ENCODE assay signal across 8 cellular contexts in genomic region chr2:197168705-197169104, GRCh38.
DNase-seq lines count a peak whose midpoint lies in the region; ATAC-seq and TF ChIP-seq lines count a peak whose summit lies in the region.

No MANE protein-coding gene starts in this region.

- H4K12ac ChIP-seq in trophoblast cell (ENCODE audit: low read depth, low read length) = no peak overlapping the region

- H3K4me3 ChIP-seq in PC-3 (ENCODE audit: low read length) (no peak overlapping the region), trophoblast cell (ENCODE audit: low read depth, low read length) (no peak overlapping the region), upper lobe of left lung (no peak overlapping the region)

- H3K9me2 ChIP-seq in PC-3 (replicated peaks; ENCODE audit: low read length) = no peaks in the 10 kb centered on the region

- no peak overlapping the region for H2AK5ac ChIP-seq in trophoblast cell (ENCODE audit: low read length)

- H2BK12ac ChIP-seq in trophoblast cell (ENCODE audit: low read length) = no peak overlapping the region

- no peak overlapping the region for H3K18ac ChIP-seq in trophoblast cell (ENCODE audit: low read length)

- H3K23ac ChIP-seq in trophoblast cell (ENCODE audit: low read length) = no peak overlapping the region

- H2BK120ac ChIP-seq in trophoblast cell (ENCODE audit: insufficient read depth, low read length, poor library complexity) = no peak overlapping the region

- peak; percentile 72 for ATAC-seq in GM18870 (IDR thresholded peaks at IDR 0.05; ENCODE audit: unreplicated experiment)
- peak; percentile 90 for ATAC-seq in HG03354 (IDR thresholded peaks at IDR 0.05; ENCODE audit: poor library complexity, severe bottlenecking, unreplicated experiment)
- peak; percentile 67 for ATAC-seq in PC-3
- peak; percentile 72 to 74 for ATAC-seq in upper lobe of left lung (ENCODE audit: low FRiP score in 2 of 2)

- no TSS peak for BruUV-seq in PC-3 (replicated peaks; lab: Mats Ljungman, UMichigan)

- TF ChIP-seq CTCF in PC-3 (conservative IDR thresholded peaks at IDR 0.05; ENCODE audit: low read depth, low read length) (peak; percentile 86), upper lobe of left lung (IDR thresholded peaks at IDR 0.05) (peak; percentile 26 to 57 (median 48))

- H3K4me1 ChIP-seq in PC-3 (ENCODE audit: insufficient read depth, low read length) (peaks cover 14% of the 10 kb centered on the region), trophoblast cell (ENCODE audit: control insufficient read depth in 1 of 2, insufficient read depth in 2 of 2, low read length in 2 of 2) (peaks cover 6 to 7% of the 10 kb centered on the region in 2 experiments), upper lobe of left lung (peaks cover 0 to 19% (median 6%) of the 10 kb centered on the region in 4 donors)

- no CpG with 5 or more reads among the region's 5 CpGs for WGBS in trophoblast cell (ENCODE audit: extremely low coverage, insufficient coverage, insufficient read length)
- 39 to 52% methylated on average over 5 of the region's 5 CpGs for WGBS in upper lobe of left lung, 2 donors

- no peaks in the 10 kb centered on the region for H3F3A ChIP-seq in PC-3 (ENCODE audit: low read length, unreplicated experiment)

- no peaks in the 10 kb centered on the region for H3K9me3 ChIP-seq in PC-3 (ENCODE audit: low read length)
- H3K9me3 ChIP-seq in trophoblast cell (ENCODE audit: insufficient read depth, low read depth, low read length) = no peaks in the 10 kb centered on the region
- H3K9me3 ChIP-seq in upper lobe of left lung = no peaks in the 10 kb centered on the region

- H2AFZ ChIP-seq in PC-3 (ENCODE audit: low read length) = no peak overlapping the region
- H2AFZ ChIP-seq in trophoblast cell (ENCODE audit: insufficient read depth, low read length, poor library complexity) = no peak overlapping the region

- POLR2A ChIA-PET in PC-3 (lab: Charles Lee; ENCODE audit: unreplicated experiment) = no interaction called here

- CTCF ChIA-PET in PC-3 (lab: Charles Lee) = interaction anchor here (1.1 kb wide), 1 partner anchor 119 kb away, joined by 4 read pairs; no protein-coding TSS in a partner anchor

- TF ChIP-seq EP300 in upper lobe of left lung (IDR thresholded peaks at IDR 0.05) = no peak

- H3K27me3 ChIP-seq in PC-3 (ENCODE audit: low read length) (no peaks in the 10 kb centered on the region), trophoblast cell (ENCODE audit: insufficient read depth, low read length) (no peaks in the 10 kb centered on the region), upper lobe of left lung (no peaks in the 10 kb centered on the region)

- no peak overlapping the region for H4K91ac ChIP-seq in trophoblast cell (ENCODE audit: low read depth, low read length)

- H4K8ac ChIP-seq in trophoblast cell (ENCODE audit: low read depth, low read length) = no peak overlapping the region

- H3K4ac ChIP-seq in trophoblast cell (ENCODE audit: low read depth, low read length) = no peak overlapping the region

- TF ChIP-seq POLR2A in upper lobe of left lung (IDR thresholded peaks at IDR 0.05) = no peak

- no peak overlapping the region for H3K9ac ChIP-seq in PC-3 (ENCODE audit: low read length)
- no peak overlapping the region for H3K9ac ChIP-seq in trophoblast cell (ENCODE audit: low read length)

- no peaks in the 10 kb centered on the region for H3K36me3 ChIP-seq in PC-3 (ENCODE audit: low read depth, low read length)
- H3K36me3 ChIP-seq in trophoblast cell (ENCODE audit: control insufficient read depth in 1 of 2, insufficient read depth in 2 of 2, low read length in 2 of 2) = no peaks in the 10 kb centered on the region
- no peaks in the 10 kb centered on the region for H3K36me3 ChIP-seq in upper lobe of left lung

- peaks cover 4% of the 10 kb centered on the region for H3K79me1 ChIP-seq in trophoblast cell (ENCODE audit: low read length)

- no peak overlapping the region for H2BK5ac ChIP-seq in trophoblast cell (ENCODE audit: low read depth, low read length, poor library complexity)

- no peaks in the 10 kb centered on the region for H4K20me1 ChIP-seq in PC-3 (ENCODE audit: low read length)

- H3K4me2 ChIP-seq in PC-3 (ENCODE audit: low read length) (no peak overlapping the region), trophoblast cell (ENCODE audit: low read length) (no peak overlapping the region)

- no peak overlapping the region for H3K27ac ChIP-seq in PC-3 (ENCODE audit: low read length)
- H3K27ac ChIP-seq in trophoblast cell (ENCODE audit: low read depth, low read length) = no peak overlapping the region
- no peak overlapping the region for H3K27ac ChIP-seq in upper lobe of left lung

- no peak overlapping the region for H3K14ac ChIP-seq in trophoblast cell (ENCODE audit: low read length)

- DNase-seq in AML-193 (lab: John Stamatoyannopoulos, UW) (peak; percentile 52 to 81), PC-3 (peak; percentile 67), activated T-helper 1 cell treated with Interleukin-2 at 50 U/mL for 16 hours (ENCODE audit: low read depth) (peak; percentile 25), foreskin melanocyte (peak; percentile 27), trophoblast cell (peak; percentile 50 to 84), upper lobe of left lung (peak in 1 of 2 donors; percentile 68)

- intact Hi-C loops in PC-3 (cut with micrococcal nuclease) = loop anchor here (1.0 kb wide), 1 partner anchor 55 kb away; no protein-coding TSS in a partner anchor

- H3K79me2 ChIP-seq in PC-3 (ENCODE audit: low read length) (no peaks in the 10 kb centered on the region), trophoblast cell (ENCODE audit: control insufficient read depth, insufficient read depth, low read length, poor library complexity) (no peaks in the 10 kb centered on the region)
